Comparison of ENCODE assay signal across 27 cellular contexts in the genomic region with DNA sequence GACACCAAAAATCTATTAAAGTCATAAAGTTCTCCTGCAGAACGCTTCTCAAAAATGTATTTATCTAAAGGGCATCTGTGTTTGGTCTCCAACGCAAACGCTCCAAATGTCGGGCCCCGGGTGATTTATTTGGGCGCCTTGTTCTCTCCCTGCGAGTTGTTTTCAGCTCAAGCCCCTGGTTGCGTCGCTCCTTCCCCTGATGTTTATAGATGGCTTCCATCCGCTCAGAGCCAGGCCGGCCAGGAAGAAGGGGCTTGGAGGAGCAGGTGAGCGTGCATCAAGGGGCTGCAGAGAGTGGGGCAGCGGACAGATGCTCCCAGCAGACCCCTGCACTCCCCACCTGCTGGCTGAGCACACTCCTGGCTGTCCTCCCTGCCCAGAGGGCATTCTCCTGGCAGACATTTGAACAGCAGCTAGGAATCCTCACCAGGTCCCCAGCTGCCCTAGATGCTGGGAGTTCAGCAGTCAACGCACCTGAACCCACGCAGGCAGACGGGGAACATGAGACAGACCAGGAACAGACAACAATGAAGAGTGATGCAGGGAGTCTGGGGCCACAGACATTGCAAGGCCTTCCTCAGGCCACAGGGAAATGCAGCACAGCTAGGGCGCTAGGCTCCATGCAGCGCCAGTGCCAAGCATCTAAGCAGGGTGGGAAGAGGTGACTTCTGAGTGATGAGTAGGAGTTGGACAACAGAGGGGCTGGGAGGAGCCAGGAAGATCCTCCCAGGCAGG. TPM values are rescaled to one million over a fixed set of nuclear protein-coding genes. Genes with fewer than 3 reads are reported as not detected.
"Had no signal": no experiment of that assay in that cellular context is flagged by ENCODE, and none has a peak within 500 bp of the region (broad histone marks: within the 10 kb centered on the region; RNA-seq: fewer than 3 reads in every experiment).

No MANE protein-coding gene starts in this region.

- H3K27me3 Mint-ChIP-seq: activated CD4-positive, alpha-beta T cell treated with anti-CD3 and anti-CD28 coated beads, Interleukin-2, amount 10 ng/mL, durations not matched to agents 7 days and 5 days had no signal

- H3K4me3 ChIP-seq: colonic mucosa, hepatocyte, left lung, psoas muscle, smooth muscle cell, suprapubic skin, tibial artery, upper lobe of right lung had no signal

- H3K4me1 Mint-ChIP-seq: activated CD4-positive, alpha-beta memory T cell treated with anti-CD3 and anti-CD28 coated beads, Interleukin-2, amount 10 ng/mL, durations not matched to agents 7 days and 5 days; activated CD4-positive, alpha-beta T cell treated with anti-CD3 and anti-CD28 coated beads, Interleukin-2, amount 10 ng/mL, durations not matched to agents 7 days and 5 days; activated CD8-positive, alpha-beta memory T cell treated with anti-CD3 and anti-CD28 coated beads, Interleukin-2, amount 10 ng/mL, durations not matched to agents 7 days and 5 days; naive B cell; stimulated activated naive B cell treated with anti-CD40 and anti-IgM and Interleukin-4, amounts not matched to agents 10 μg/mL and 1 μg/mL and 100 μg/mL, for 72 hours had no signal

- ATAC-seq: activated CD4-positive, CD25-positive, alpha-beta regulatory T cell treated with anti-CD3 and anti-CD28 coated beads, Interleukin-2, amount 50 U/mL, for 24 hours; activated CD8-positive, alpha-beta memory T cell treated with anti-CD3 and anti-CD28 coated beads, Interleukin-2, amount 10 ng/mL, durations not matched to agents 7 days and 5 days; activated naive CD4-positive, alpha-beta T cell treated with anti-CD3 and anti-CD28 coated beads, Interleukin-2, amount 50 U/mL, for 72 hours; activated T-cell treated with anti-CD3 and anti-CD28 coated beads, Interleukin-2, amount 50 U/mL, for 72 hours; left lung; psoas muscle; stimulated activated naive B cell treated with anti-CD40 and anti-IgM and Interleukin-4, amounts not matched to agents 10 μg/mL and 1 μg/mL and 100 μg/mL, for 72 hours; upper lobe of right lung had no signal

- H3K36me3 Mint-ChIP-seq: activated CD8-positive, alpha-beta memory T cell treated with anti-CD3 and anti-CD28 coated beads, Interleukin-2, amount 10 ng/mL, durations not matched to agents 7 days and 5 days; activated naive CD4-positive, alpha-beta T cell treated with anti-CD3 and anti-CD28 coated beads, Interleukin-2, amount 50 U/mL, for 72 hours; naive B cell; stimulated activated naive B cell treated with anti-CD40 and anti-IgM and Interleukin-4, amounts not matched to agents 10 μg/mL and 1 μg/mL and 100 μg/mL, for 72 hours had no signal

- H3K27ac Mint-ChIP-seq: activated CD4-positive, alpha-beta memory T cell treated with anti-CD3 and anti-CD28 coated beads, Interleukin-2, amount 10 ng/mL, durations not matched to agents 7 days and 5 days; activated CD4-positive, alpha-beta T cell treated with anti-CD3 and anti-CD28 coated beads, Interleukin-2, amount 10 ng/mL, durations not matched to agents 7 days and 5 days; activated CD8-positive, alpha-beta memory T cell treated with anti-CD3 and anti-CD28 coated beads, Interleukin-2, amount 10 ng/mL, durations not matched to agents 7 days and 5 days; activated naive CD4-positive, alpha-beta T cell treated with anti-CD3 and anti-CD28 coated beads, Interleukin-2, amount 50 U/mL, for 72 hours; activated T-cell treated with anti-CD3 and anti-CD28 coated beads, Interleukin-2, amount 50 U/mL, for 72 hours; naive B cell; stimulated activated naive B cell treated with anti-CD40 and anti-IgM and Interleukin-4, amounts not matched to agents 10 μg/mL and 1 μg/mL and 100 μg/mL, for 72 hours; T-helper 1 cell treated with Interleukin-12 subunit alpha and Interleukin-12 subunit beta and Interleukin-4 antibody, amounts not matched to agents 30 μg/mL and 1 μg/mL, for 36 hours had no signal

- H3K27me3 ChIP-seq: colonic mucosa had no signal

- H3K9me3 Mint-ChIP-seq: activated CD4-positive, alpha-beta memory T cell treated with anti-CD3 and anti-CD28 coated beads, Interleukin-2, amount 10 ng/mL, durations not matched to agents 7 days and 5 days; activated CD4-positive, alpha-beta T cell treated with anti-CD3 and anti-CD28 coated beads, Interleukin-2, amount 10 ng/mL, durations not matched to agents 7 days and 5 days; activated naive CD4-positive, alpha-beta T cell treated with anti-CD3 and anti-CD28 coated beads, Interleukin-2, amount 50 U/mL, for 72 hours; activated T-cell treated with anti-CD3 and anti-CD28 coated beads, Interleukin-2, amount 50 U/mL, for 72 hours; naive B cell; stimulated activated naive B cell treated with anti-CD40 and anti-IgM and Interleukin-4, amounts not matched to agents 10 μg/mL and 1 μg/mL and 100 μg/mL, for 72 hours; T-helper 1 cell treated with Interleukin-12 subunit alpha and Interleukin-12 subunit beta and Interleukin-4 antibody, amounts not matched to agents 30 μg/mL and 1 μg/mL, for 36 hours had no signal

- DNase-seq: activated CD4-positive, alpha-beta memory T cell treated with anti-CD3 and anti-CD28 coated beads, Interleukin-2, amount 10 ng/mL, durations not matched to agents 7 days and 5 days; activated CD4-positive, alpha-beta T cell treated with anti-CD3 and anti-CD28 coated beads, Interleukin-2, amount 10 ng/mL, durations not matched to agents 7 days and 5 days; activated CD8-positive, alpha-beta memory T cell treated with anti-CD3 and anti-CD28 coated beads, Interleukin-2, amount 10 ng/mL, durations not matched to agents 7 days and 5 days; activated naive CD4-positive, alpha-beta T cell; activated T-cell treated with anti-CD3 and anti-CD28 coated beads, Interleukin-2, amount 50 U/mL, for 72 hours; colonic mucosa; effector CD8-positive, alpha-beta T cell; glutamatergic neuron; naive B cell; nucleus accumbens; stimulated activated CD4-positive, alpha-beta T cell treated with anti-CD3 and anti-CD28 coated beads, Interleukin-15, amount 100 ng/mL, for 24 hours; stimulated activated CD4-positive, alpha-beta T cell treated with anti-CD3 and anti-CD28 coated beads, Interleukin-2, amount 100 ng/mL, for 24 hours; stimulated activated naive B cell treated with anti-CD40 and anti-IgM and Interleukin-4, amounts not matched to agents 10 μg/mL and 1 μg/mL and 100 μg/mL, for 72 hours; SW 1271; T-helper 9 cell; tibial artery; upper lobe of right lung; WERI-Rb-1 had no signal

- H3K4me1 ChIP-seq: colonic mucosa, left lung, parathyroid adenoma, psoas muscle, suprapubic skin, tibial artery, upper lobe of right lung had no signal

- H3K36me3 ChIP-seq: colonic mucosa, left lung, suprapubic skin, tibial artery, upper lobe of right lung, WERI-Rb-1 had no signal

- H3K4me3 Mint-ChIP-seq: activated CD4-positive, alpha-beta memory T cell treated with anti-CD3 and anti-CD28 coated beads, Interleukin-2, amount 10 ng/mL, durations not matched to agents 7 days and 5 days; activated CD4-positive, alpha-beta T cell treated with anti-CD3 and anti-CD28 coated beads, Interleukin-2, amount 10 ng/mL, durations not matched to agents 7 days and 5 days; activated CD8-positive, alpha-beta memory T cell treated with anti-CD3 and anti-CD28 coated beads, Interleukin-2, amount 10 ng/mL, durations not matched to agents 7 days and 5 days; activated T-cell treated with anti-CD3 and anti-CD28 coated beads, Interleukin-2, amount 50 U/mL, for 72 hours; naive B cell; stimulated activated naive B cell treated with anti-CD40 and anti-IgM and Interleukin-4, amounts not matched to agents 10 μg/mL and 1 μg/mL and 100 μg/mL, for 72 hours; T-helper 1 cell treated with Interleukin-12 subunit alpha and Interleukin-12 subunit beta and Interleukin-4 antibody, amounts not matched to agents 30 μg/mL and 1 μg/mL, for 36 hours had no signal

- H3K9me3 ChIP-seq: colonic mucosa, left lung, psoas muscle, suprapubic skin, tibial artery, upper lobe of right lung had no signal

RNA-seq across cellular contexts. Expression of gene RET, which starts 7.9 kb away (rescaled TPM):
- polyA plus RNA-seq: hepatocyte had no signal
